32 cellular contexts compared by ENCODE assay signal in genomic region chr1:50257940-50258339, GRCh38.
"Had no signal": no experiment of that assay in that cellular context is flagged by ENCODE, and none has a peak within 500 bp of the region (broad histone marks: within the 10 kb centered on the region; RNA-seq: fewer than 3 reads in every experiment).

No MANE protein-coding gene starts in this region.

- H3K9me3 ChIP-seq: esophagus squamous epithelium, gastroesophageal sphincter, heart right ventricle had no signal

- H3K36me3 ChIP-seq: brain microvascular endothelial cell, esophagus squamous epithelium, gastroesophageal sphincter, heart right ventricle, WERI-Rb-1 had no signal

- H3K27ac ChIP-seq: brain microvascular endothelial cell, epithelial cell of prostate, esophagus squamous epithelium, gastroesophageal sphincter, heart right ventricle, hepatocyte, WERI-Rb-1 had no signal

- H3K4me3 ChIP-seq: esophagus squamous epithelium, gastroesophageal sphincter, heart right ventricle, hepatocyte had no signal

- H2AFZ ChIP-seq: hepatocyte had no signal

- DNase-seq: activated B cell treated with CpG ODN at 0.5 μM for 24 hours; activated CD4-positive, alpha-beta T cell treated with anti-CD3 and anti-CD28 coated beads for 48 hours; activated CD4-positive, alpha-beta T cell treated with anti-CD3 and anti-CD28 coated beads, Interleukin-2, amount 50 U/mL, for 1 hour; activated CD4-positive, alpha-beta T cell treated with anti-CD3 and anti-CD28 coated beads, Interleukin-2, amount 50 U/mL, for 48 hours; activated CD8-positive, alpha-beta memory T cell treated with anti-CD3 and anti-CD28 coated beads for 24 hours; activated CD8-positive, alpha-beta T cell treated with anti-CD3 and anti-CD28 coated beads for 36 hours; activated effector memory CD4-positive, alpha-beta T cell treated with Interleukin-2 at 50 U/mL for 16 hours; activated gamma-delta T cell treated with Interleukin-2 at 50 U/mL for 16 hours; activated naive CD4-positive, alpha-beta T cell treated with anti-CD3 and anti-CD28 coated beads, Interleukin-2, amount 50 U/mL, for 16 hours; activated naive CD4-positive, alpha-beta T cell treated with Interleukin-2 at 50 U/mL for 16 hours; activated T-cell treated with anti-CD3 and anti-CD28 coated beads, Interleukin-2, amount 50 U/mL, for 4 hours; amniotic stem cell; anterior cingulate cortex; brain microvascular endothelial cell; cortex of kidney; dermis blood vessel endothelial cell; effector CD4-positive, alpha-beta T cell; effector memory CD8-positive, alpha-beta T cell; esophagus squamous epithelium; foreskin melanocyte; heart right ventricle; T1000; WERI-Rb-1 had no signal

- H3K79me2 ChIP-seq: hepatocyte had no signal

- H3K4me1 ChIP-seq: esophagus squamous epithelium, gastroesophageal sphincter, heart right ventricle had no signal

- ATAC-seq: activated CD4-positive, CD25-positive, alpha-beta regulatory T cell treated with anti-CD3 and anti-CD28 coated beads, Interleukin-2, amount 50 U/mL, for 24 hours; activated CD8-positive, alpha-beta T cell treated with anti-CD3 and anti-CD28 coated beads for 36 hours; activated T-cell treated with anti-CD3 and anti-CD28 coated beads, Interleukin-2, amount 50 U/mL, for 4 hours; activated T-helper 17 cell treated with anti-CD3 and anti-CD28 coated beads, Interleukin-2, amount 50 U/mL, for 72 hours; effector memory CD8-positive, alpha-beta T cell; gastroesophageal sphincter; heart right ventricle had no signal

- FAIRE-seq: astrocyte, colon, endometrium, endothelial cell of umbilical vein had no signal

- H3K4me2 ChIP-seq: hepatocyte had no signal

- H3K27me3 ChIP-seq: brain microvascular endothelial cell, esophagus squamous epithelium, hepatocyte had no signal
